ENCODE assay signal across 8 cellular contexts in the genomic region with DNA sequence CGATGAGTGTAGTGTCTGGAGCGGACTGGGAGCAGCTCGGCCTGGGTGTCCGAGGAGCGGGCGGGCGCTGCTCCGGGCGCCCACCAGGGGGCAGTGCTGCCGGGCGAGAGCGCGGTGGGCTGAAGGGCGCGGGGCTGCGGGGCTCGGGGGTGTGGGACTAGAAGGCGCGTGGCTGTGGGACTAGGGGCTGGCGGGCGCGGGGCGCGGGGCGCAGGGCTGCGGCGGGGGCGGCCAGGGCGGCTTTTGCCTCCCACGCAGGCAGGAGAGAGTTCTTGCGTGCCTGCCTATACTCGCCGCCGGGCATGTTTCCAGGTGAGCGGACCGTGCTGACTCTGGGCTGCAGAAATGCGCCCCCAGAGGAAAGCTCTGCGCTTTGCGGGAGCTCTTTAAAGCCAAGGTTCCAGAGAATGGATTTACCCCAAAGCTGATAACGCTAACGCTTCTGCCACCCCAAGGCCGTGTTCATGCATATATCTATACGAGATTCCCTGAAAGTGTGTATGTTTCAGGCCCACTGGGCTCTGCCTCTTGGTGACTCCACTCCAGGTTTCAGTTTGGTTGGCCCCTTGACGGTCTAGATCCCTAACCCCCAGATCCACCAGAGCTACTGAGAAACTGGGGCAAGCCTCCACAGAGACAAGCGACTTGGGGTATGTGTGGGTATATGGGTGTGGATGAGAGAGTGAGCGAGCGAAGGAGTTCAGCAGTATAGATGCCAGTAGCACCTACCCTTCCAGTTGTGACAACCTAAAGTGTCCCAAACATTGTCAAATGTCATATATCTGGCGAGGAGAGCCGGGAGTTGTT. TPM values are rescaled to one million over a fixed set of nuclear protein-coding genes. Genes with fewer than 3 reads are reported as not detected.
DNase-seq lines count a peak whose midpoint lies in the region; ATAC-seq and TF ChIP-seq lines count a peak whose summit lies in the region.

No MANE protein-coding gene starts in this region.

- peaks cover under 1% of the 10 kb centered on the region for H3K27me3 ChIP-seq in fibroblast of lung (ENCODE audit: control insufficient read depth, insufficient read depth, low read length)

- H3K4me1 Mint-ChIP-seq in activated T-cell treated with anti-CD3 and anti-CD28 coated beads, Interleukin-2, amount 50 U/mL, for 4 hours (ENCODE audit: low read depth), result peaks cover 11% of the 10 kb centered on the region
- peaks cover 8% of the 10 kb centered on the region in 2 donors for H3K4me1 Mint-ChIP-seq in natural killer cell
- H3K4me1 Mint-ChIP-seq in stimulated activated effector memory CD8-positive, alpha-beta T cell treated with anti-CD3 and anti-CD28 coated beads, Interleukin-12 subunit alpha, Interleukin-12 subunit beta, amount 100 ng/mL, for 72 hours, result peaks cover 9% of the 10 kb centered on the region

- H3K27ac ChIP-seq in fibroblast of lung (ENCODE audit: insufficient read depth, low read length), result no peak overlapping the region

- H3K79me2 ChIP-seq in fibroblast of lung (ENCODE audit: control insufficient read depth, insufficient read depth, low read length), result no peaks in the 10 kb centered on the region

- no peaks in the 10 kb centered on the region for H3K36me3 ChIP-seq in fibroblast of lung (ENCODE audit: control insufficient read depth, insufficient read depth, low read length)

- ATAC-seq in GM18907 (IDR thresholded peaks at IDR 0.05; ENCODE audit: unreplicated experiment) (peak; percentile 96), HG03139 (IDR thresholded peaks at IDR 0.05; ENCODE audit: unreplicated experiment) (peak; percentile 95), natural killer cell (peak; percentile 90 to 95 (median 94))
- peak; percentile 93 for ATAC-seq in activated T-cell treated with anti-CD3 and anti-CD28 coated beads, Interleukin-2, amount 50 U/mL, for 4 hours
- ATAC-seq in stimulated activated effector memory CD8-positive, alpha-beta T cell treated with anti-CD3 and anti-CD28 coated beads, Interleukin-12 subunit alpha, Interleukin-12 subunit beta, amount 100 ng/mL, for 72 hours, result peak; percentile 88

- peak overlapping the region; percentile 45 for H3K4me3 ChIP-seq in AG10803 (ENCODE audit: low read length)
- H3K4me3 ChIP-seq in fibroblast of lung (replicated peaks in 1 of 4; ENCODE audit: control extremely low read depth in 1 of 4, insufficient read depth in 1 of 4, low read depth in 3 of 4, low read length in 4 of 4), result peak overlapping the region in 3 of 4 experiments; percentile 4 to 49 (median 48)

- H3K9me3 ChIP-seq in fibroblast of lung (ENCODE audit: control insufficient read depth, insufficient read depth, low read depth, low read length), result no peaks in the 10 kb centered on the region

- DNase-seq in AG10803 (ENCODE audit: low read depth) (peak; percentile 81), NOMO-1 treated with DMSO at 0.1 percent for 48 hours (lab: John Stamatoyannopoulos, UW; ENCODE audit: unreplicated experiment) (peak; percentile 19), fibroblast of lung (ENCODE audit: low read depth in 2 of 2) (peak; percentile 78 to 81), natural killer cell (peak; percentile 62)
- peak; percentile 66 for DNase-seq in activated T-cell treated with anti-CD3 and anti-CD28 coated beads, Interleukin-2, amount 50 U/mL, for 4 hours
- peak; percentile 76 to 88 for DNase-seq in stimulated activated effector memory CD8-positive, alpha-beta T cell treated with anti-CD3 and anti-CD28 coated beads, Interleukin-12 subunit alpha, Interleukin-12 subunit beta, amount 100 ng/mL, for 72 hours (ENCODE audit: low spot score in 2 of 2)

- H3K9me3 Mint-ChIP-seq in activated T-cell treated with anti-CD3 and anti-CD28 coated beads, Interleukin-2, amount 50 U/mL, for 4 hours, result no peaks in the 10 kb centered on the region
- H3K9me3 Mint-ChIP-seq in natural killer cell, result no peaks in the 10 kb centered on the region
- no peaks in the 10 kb centered on the region for H3K9me3 Mint-ChIP-seq in stimulated activated effector memory CD8-positive, alpha-beta T cell treated with anti-CD3 and anti-CD28 coated beads, Interleukin-12 subunit alpha, Interleukin-12 subunit beta, amount 100 ng/mL, for 72 hours

- no peaks in the 10 kb centered on the region for H3K27me3 Mint-ChIP-seq in activated T-cell treated with anti-CD3 and anti-CD28 coated beads, Interleukin-2, amount 50 U/mL, for 4 hours (ENCODE audit: low read depth)
- peaks cover 0 to 7% of the 10 kb centered on the region in 2 donors for H3K27me3 Mint-ChIP-seq in natural killer cell (ENCODE audit: low read depth in 2 of 2)

- H3K4me1 ChIP-seq in fibroblast of lung (ENCODE audit: control insufficient read depth, extremely low read depth, insufficient read depth, low read length), result peaks cover 2% of the 10 kb centered on the region

- H3K27ac Mint-ChIP-seq in natural killer cell, result peak overlapping the region in 1 of 2 donors; percentile 62
- H3K27ac Mint-ChIP-seq in stimulated activated effector memory CD8-positive, alpha-beta T cell treated with anti-CD3 and anti-CD28 coated beads, Interleukin-12 subunit alpha, Interleukin-12 subunit beta, amount 100 ng/mL, for 72 hours, result no peak overlapping the region

- intact Hi-C loops in natural killer cell (cut with micrococcal nuclease), result loop anchor here (10.0 kb wide), 1 partner anchor 1480 kb away; no protein-coding TSS in a partner anchor

- no peaks in the 10 kb centered on the region for H3K36me3 Mint-ChIP-seq in activated T-cell treated with anti-CD3 and anti-CD28 coated beads, Interleukin-2, amount 50 U/mL, for 4 hours (ENCODE audit: insufficient read depth)
- H3K36me3 Mint-ChIP-seq in natural killer cell, result no peaks in the 10 kb centered on the region
- no peaks in the 10 kb centered on the region for H3K36me3 Mint-ChIP-seq in stimulated activated effector memory CD8-positive, alpha-beta T cell treated with anti-CD3 and anti-CD28 coated beads, Interleukin-12 subunit alpha, Interleukin-12 subunit beta, amount 100 ng/mL, for 72 hours

- no peaks in the 10 kb centered on the region for H4K20me1 ChIP-seq in fibroblast of lung (ENCODE audit: control insufficient read depth, extremely low read depth, insufficient read depth, low read length)

- peak overlapping the region; percentile 90 for H3K4me2 ChIP-seq in fibroblast of lung (ENCODE audit: extremely low read depth, insufficient read depth, low read length)

- TF ChIP-seq CTCF in AG10803 (conservative IDR thresholded peaks at IDR 0.05; ENCODE audit: low read length), result peak; percentile 59
- TF ChIP-seq CTCF in fibroblast of lung (conservative IDR thresholded peaks at IDR 0.05 in 1 of 2, IDR thresholded peaks at IDR 0.05 in 1 of 2; ENCODE audit: low read depth in 1 of 2, low read length in 2 of 2), result peak; percentile 44 to 65
- peak; percentile 81 for TF ChIP-seq CTCF in natural killer cell (IDR thresholded peaks at IDR 0.05)

- peak overlapping the region; percentile 88 for H2AFZ ChIP-seq in fibroblast of lung (ENCODE audit: low read length)

- no peak overlapping the region for H3K9ac ChIP-seq in fibroblast of lung (ENCODE audit: insufficient read depth, low read length)

- peak overlapping the region; percentile 76 for H3K4me3 Mint-ChIP-seq in activated T-cell treated with anti-CD3 and anti-CD28 coated beads, Interleukin-2, amount 50 U/mL, for 4 hours
- H3K4me3 Mint-ChIP-seq in natural killer cell, result peak overlapping the region; percentile 89
- H3K4me3 Mint-ChIP-seq in stimulated activated effector memory CD8-positive, alpha-beta T cell treated with anti-CD3 and anti-CD28 coated beads, Interleukin-12 subunit alpha, Interleukin-12 subunit beta, amount 100 ng/mL, for 72 hours, result peak overlapping the region; percentile 65

RNA-seq across cellular contexts. Expression of gene ACER2, which starts 56.2 kb away (rescaled TPM):
- under 1 TPM; 0.65 to 0.87 (median 0.76) TPM for total RNA-seq in activated T-cell treated with anti-CD3 and anti-CD28 coated beads, Interleukin-2, amount 50 U/mL, for 4 hours
- total RNA-seq in fibroblast of lung, result 2.6 and 4.5 TPM in 2 replicates
- polyA plus RNA-seq in fibroblast of lung, result 1.2 and 1.5 TPM in 2 replicates
- 0.34 and 0.48 TPM in 2 replicates for polyA plus RNA-seq in fibroblast of lung (2012)
- 2.7 and 4.2 TPM in 2 replicates for polyA minus RNA-seq in fibroblast of lung (ENCODE audit: low replicate concordance)
- 1 to 10 TPM in 2 of 3 donors, under 1 TPM in 1; 0.61 to 1.3 (median 1.2) TPM for total RNA-seq in natural killer cell

Comparison
In these comparisons a context has a peak if more than half of its experiments do, and no peak if none do; other contexts are left out.
1. DNase-seq: peak in every context shown above with its lines; median percentile 82 in stimulated activated effector memory CD8-positive, alpha-beta T cell treated with anti-CD3 and anti-CD28 coated beads, Interleukin-12 subunit alpha, Interleukin-12 subunit beta, amount 100 ng/mL, for 72 hours; 81 in AG10803; 80 in fibroblast of lung; 66 in activated T-cell treated with anti-CD3 and anti-CD28 coated beads, Interleukin-2, amount 50 U/mL, for 4 hours; 62 in natural killer cell; 19 in NOMO-1 treated with DMSO at 0.1 percent for 48 hours.